ENCODE assay signal across 8 cellular contexts in the genomic region with DNA sequence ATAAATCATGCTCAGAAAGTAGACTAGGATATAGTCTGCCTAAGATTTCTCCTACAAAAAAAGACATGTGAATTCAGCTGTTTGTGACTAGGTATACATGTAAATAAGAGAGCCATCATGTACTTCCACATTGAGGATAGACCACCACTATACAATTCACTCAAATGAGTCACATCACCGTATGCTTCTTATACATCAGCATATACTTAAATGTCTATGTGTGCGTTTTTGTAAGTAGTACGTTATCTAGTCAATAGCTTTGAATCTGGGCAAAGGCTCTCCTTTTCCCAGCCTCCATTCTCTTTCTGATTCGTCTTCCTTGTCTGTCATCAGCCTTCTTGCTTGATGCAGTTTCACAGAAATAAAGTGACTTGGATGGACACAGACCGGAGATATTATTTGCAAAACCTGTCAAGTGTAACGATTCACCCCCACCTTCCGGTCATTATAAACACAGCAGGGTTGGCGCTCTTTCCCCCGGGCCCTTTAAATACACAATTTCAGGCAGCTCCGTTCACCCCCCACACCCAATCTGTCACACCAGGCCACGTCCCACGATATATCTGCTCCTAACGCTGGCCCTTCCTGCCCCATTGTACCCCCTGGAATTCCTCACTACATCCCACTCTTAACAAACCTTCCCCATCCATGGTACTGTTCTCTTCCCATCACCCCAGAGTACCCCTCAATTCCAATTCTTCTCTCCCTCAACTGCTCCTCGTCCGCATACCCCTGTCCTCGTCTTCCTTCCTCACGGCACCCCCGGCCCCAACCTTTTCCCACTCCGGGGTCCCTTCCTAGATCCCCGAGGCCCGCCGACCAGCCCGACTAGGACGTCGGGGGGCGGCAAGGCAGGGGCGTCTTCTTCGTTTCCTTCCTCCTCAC. TPM values are rescaled to one million over a fixed set of nuclear protein-coding genes. Genes with fewer than 3 reads are reported as not detected.
DNase-seq lines count a peak whose midpoint lies in the region; ATAC-seq, FAIRE-seq and TF ChIP-seq lines count a peak whose summit lies in the region.

No MANE protein-coding gene starts in this region.

- peak; percentile 50 to 59 for TF ChIP-seq RAD21 in K562 (CRISPR knock-in tag; conservative IDR thresholded peaks at IDR 0.05 in 1 of 2, IDR thresholded peaks at IDR 0.05 in 1 of 2)

- CTCF ChIA-PET in K562 (lab: Yijun Ruan, JAX; ENCODE audit: low intra/inter-chr PET ratio) = interaction anchor here (0.7 to 1.1 kb wide), 2 partner anchors 86 to 97 kb away, joined by 3 read pairs; no protein-coding TSS in a partner anchor

- no peaks in the 10 kb centered on the region for H3K27me3 ChIP-seq in Loucy (ENCODE audit: insufficient read depth, low read length, poor library complexity, severe bottlenecking)
- H3K27me3 ChIP-seq in K562 (ENCODE audit: control insufficient read depth in 2 of 2, insufficient read depth in 2 of 2, low read length in 2 of 2) = no peaks in the 10 kb centered on the region
- H3K27me3 ChIP-seq in iPS-18a (ENCODE audit: control insufficient read depth, insufficient read depth, low read length) = no peaks in the 10 kb centered on the region
- H3K27me3 ChIP-seq in skeletal muscle tissue (ENCODE audit: control insufficient read depth in 3 of 3, insufficient read depth in 3 of 3, low read length in 3 of 3) = no peaks in the 10 kb centered on the region

- H3K9ac ChIP-seq in Loucy (ENCODE audit: low read depth, low read length, poor library complexity, severe bottlenecking) (peak overlapping the region; percentile 96), K562 (ENCODE audit: insufficient read depth in 1 of 2, low read depth in 2 of 2, low read length in 2 of 2) (peak overlapping the region; percentile 87 to 98), iPS-18a (ENCODE audit: low read length) (peak overlapping the region; percentile 81), skeletal muscle tissue (ENCODE audit: low read depth in 1 of 3, low read length in 3 of 3) (peak overlapping the region; percentile 95 to 97 (median 95))

- H3K27ac ChIP-seq in K562 (ENCODE audit: extremely low read depth, low read depth, low read length) (peak overlapping the region; percentile 94), iPS-18a (ENCODE audit: low read length) (no peak overlapping the region), skeletal muscle tissue (ENCODE audit: low read depth, low read length) (peak overlapping the region; percentile 98)

- H3K79me2 ChIP-seq in Loucy (ENCODE audit: insufficient read depth, low read length) (peaks cover 25% of the 10 kb centered on the region), K562 (ENCODE audit: control insufficient read depth, insufficient read depth, low read length) (peaks cover 41% of the 10 kb centered on the region)

- peak; percentile 27; the same call in 1 of the 2 replicates for TF ChIP-seq CTCF in Loucy (conservative IDR thresholded peaks at IDR 0.05; ENCODE audit: low read length)
- TF ChIP-seq CTCF in K562 (IDR thresholded peaks at IDR 0.05 in 2 of 3, conservative IDR thresholded peaks at IDR 0.05 in 1 of 3; ENCODE audit: insufficient read depth in 2 of 3, low read depth in 1 of 3, low read length in 3 of 3) = peak; percentile 58 to 76 (median 65)

- DNase-seq in D341Med (ENCODE audit: low spot score) (peak; percentile 63), T-helper 1 cell (peak in 4 of 5 donors; percentile 11 to 71 (median 22)), K562 (ENCODE audit: extremely low read depth in 1 of 4, low spot score in 3 of 4) (peak; percentile 70 to 84 (median 77))

- intact Hi-C loops in K562 (cut with micrococcal nuclease) = loop anchor here (1.0 to 10.0 kb wide), 3 partner anchors 86 to 256 kb away; partner anchors contain the start of gene PRRC2C

- peak; percentile 58 for FAIRE-seq in K562 (lab: Jason Lieb, UNC)

- H3F3A ChIP-seq in Loucy (ENCODE audit: low read depth) = no peaks in the 10 kb centered on the region

- in situ Hi-C loops in K562 (cut with MboI) = no loop called here

- H3K4me3 ChIP-seq in Loucy (ENCODE audit: low read length, poor library complexity, severe bottlenecking) (peak overlapping the region; percentile 96), K562 (peak overlapping the region; percentile 92), iPS-18a (ENCODE audit: low read length) (peak overlapping the region; percentile 83), skeletal muscle tissue (ENCODE audit: low read length in 3 of 3) (peak overlapping the region; percentile 90 to 97 (median 96))

- BruUV-seq in K562 (replicated peaks; lab: Mats Ljungman, UMichigan) = TSS peak; percentile 64

- H3K36me3 ChIP-seq in Loucy (ENCODE audit: insufficient read depth, low read length) = no peaks in the 10 kb centered on the region
- peaks cover 22% of the 10 kb centered on the region; the same call in 1 of the 3 replicates for H3K36me3 ChIP-seq in K562 (ENCODE audit: control insufficient read depth, insufficient read depth, low read length)
- no peaks in the 10 kb centered on the region for H3K36me3 ChIP-seq in iPS-18a (ENCODE audit: control insufficient read depth, low read depth, low read length)
- H3K36me3 ChIP-seq in skeletal muscle tissue (ENCODE audit: control insufficient read depth in 3 of 3, insufficient read depth in 3 of 3, low read length in 3 of 3) = peaks cover 5 to 17% (median 9%) of the 10 kb centered on the region in 3 donors

- peak; percentile 41; the same call in 1 of the 2 replicates for TF ChIP-seq EP300 in K562 (IDR thresholded peaks at IDR 0.05; ENCODE audit: low read length)

- H3K9me3 ChIP-seq in Loucy (ENCODE audit: insufficient read depth, low read depth, low read length) (no peaks in the 10 kb centered on the region), K562 (replicated peaks; ENCODE audit: control insufficient read depth, insufficient read depth, low read depth, low read length) (no peaks in the 10 kb centered on the region), iPS-18a (ENCODE audit: control insufficient read depth, low read depth, low read length) (no peaks in the 10 kb centered on the region), skeletal muscle tissue (ENCODE audit: control insufficient read depth in 3 of 3, low read length in 3 of 3) (no peaks in the 10 kb centered on the region)

- H3K4me2 ChIP-seq in Loucy (ENCODE audit: low read depth, low read length, poor library complexity, severe bottlenecking) (peak overlapping the region; percentile 81), K562 (ENCODE audit: insufficient read depth, low read length) (peak overlapping the region; percentile 98)

- H3K9me1 ChIP-seq in K562 (ENCODE audit: control insufficient read depth, insufficient read depth, low read length) = no peaks in the 10 kb centered on the region

- ATAC-seq in GM21717 (IDR thresholded peaks at IDR 0.05; ENCODE audit: unreplicated experiment) (peak; percentile 10), K562 (peak; percentile 78), GM18517 (IDR thresholded peaks at IDR 0.05; ENCODE audit: unreplicated experiment) (no peak)

- peaks cover 35% of the 10 kb centered on the region for H3K4me1 ChIP-seq in Loucy (ENCODE audit: insufficient read depth, low read length, poor library complexity, severe bottlenecking)
- H3K4me1 ChIP-seq in K562 (replicated peaks in 1 of 2; ENCODE audit: control insufficient read depth in 2 of 2, insufficient read depth in 2 of 2, low read length in 2 of 2) = peaks cover 12 to 27% of the 10 kb centered on the region in 2 experiments; a peak in 4 of 5 replicates
- H3K4me1 ChIP-seq in iPS-18a (ENCODE audit: control insufficient read depth, low read depth, low read length) = peaks cover 15% of the 10 kb centered on the region
- H3K4me1 ChIP-seq in skeletal muscle tissue (ENCODE audit: control insufficient read depth in 3 of 3, insufficient read depth in 3 of 3, low read length in 3 of 3) = peaks cover 20 to 26% (median 21%) of the 10 kb centered on the region in 3 donors

- H3K9me2 ChIP-seq in Loucy (replicated peaks; ENCODE audit: low read depth, low read length) = no peaks in the 10 kb centered on the region

- under 1% methylated on average over 28 of the region's 28 CpGs for WGBS in K562 (ENCODE audit: insufficient coverage, low coverage, missing lambda C conversion rate)

- H4K20me1 ChIP-seq in Loucy (ENCODE audit: insufficient read depth, low read length, poor library complexity, severe bottlenecking) (peaks cover 3% of the 10 kb centered on the region), K562 (replicated peaks; ENCODE audit: control insufficient read depth, insufficient read depth, low read length) (no peaks in the 10 kb centered on the region)

- TF ChIP-seq POLR2A in K562 (conservative IDR thresholded peaks at IDR 0.05) = no peak

- H2AFZ ChIP-seq in Loucy (ENCODE audit: low read length) = peak overlapping the region; percentile 84
- peak overlapping the region; percentile 99 for H2AFZ ChIP-seq in K562 (ENCODE audit: low read depth, low read length)

- POLR2A ChIA-PET in K562 (lab: Yijun Ruan, JAX) = interaction anchor here (0.6 to 4.6 kb wide), 7 partner anchors 10 to 252 kb away, joined by 3 to 31 read pairs (median 5); no protein-coding TSS in a partner anchor

RNA-seq across cellular contexts. Expression of gene VAMP4, which starts 0.6 kb away (rescaled TPM):
- 3.1 and 14.9 TPM in 2 replicates for total RNA-seq in K562 (2011; cell fraction: chromatin; rRNA removed; ENCODE audit: low replicate concordance)
- total RNA-seq in K562 (2011; cell fraction: nucleolus; rRNA removed) = 2.2 and 2.4 TPM in 2 replicates
- total RNA-seq in K562 (2011; cell fraction: nucleoplasm; rRNA removed) = 6.6 and 16.6 TPM in 2 replicates
- total RNA-seq in K562 (2014; rRNA removed) (5.1 and 6.5 TPM in 2 replicates), K562 (2014; rRNA removed; fragmentation: Illumina TruSeq; extraction: Trizol) (12.3 and 14.7 TPM in 2 replicates), K562 (2015; rRNA removed; fragmentation: Illumina TruSeq; extraction: Trizol) (10.0 and 11.1 TPM in 2 replicates), K562 (2021) (12.3 and 13.7 TPM in 2 replicates), skeletal muscle tissue (3.7 TPM)
- polyA plus RNA-seq in K562 (2011; rRNA removed) (12.5 and 21.4 TPM in 2 replicates), K562 (2014; fragmentation: Illumina TruSeq; extraction: Trizol) (12.4 and 14.0 TPM in 2 replicates), K562 (2014; fragmentation: Nextera tagmentation; extraction: Ambion mirVana) (1 to 10 TPM; 3.3 to 4.1 TPM), K562 (2014; rRNA removed) (11.4 and 11.9 TPM in 2 replicates)
- polyA plus RNA-seq in K562 (2011; cell fraction: cytosol; rRNA removed) = 2.5 and 4.6 TPM in 2 replicates
- polyA plus RNA-seq in K562 (2011; cell fraction: nucleus; rRNA removed) = 10.3 and 12.6 TPM in 2 replicates
- 12.7 and 15.1 TPM in 2 replicates for polyA plus RNA-seq in K562 (2012)
- 11.1 and 11.3 TPM in 2 replicates for polyA minus RNA-seq in K562 (2011; rRNA and poly(A)+ RNA removed)
- polyA minus RNA-seq in K562 (2011; cell fraction: cytosol; rRNA and poly(A)+ RNA removed) = 7.7 and 8.4 TPM in 2 replicates
- polyA minus RNA-seq in K562 (2011; cell fraction: nucleus; rRNA and poly(A)+ RNA removed) = 4.6 and 7.4 TPM in 2 replicates

RNA-seq across cellular contexts. Expression of gene METTL13, which starts 40.2 kb away (rescaled TPM):
- total RNA-seq in K562 (2011; cell fraction: chromatin; rRNA removed; ENCODE audit: low replicate concordance) = 47.4 and 58.7 TPM in 2 replicates
- total RNA-seq in K562 (2011; cell fraction: nucleolus; rRNA removed) = 46.6 and 59.0 TPM in 2 replicates
- 42.7 and 43.7 TPM in 2 replicates for total RNA-seq in K562 (2011; cell fraction: nucleoplasm; rRNA removed)
- total RNA-seq in K562 (2014; rRNA removed) = 49.3 and 65.1 TPM in 2 replicates
- 46.2 and 51.9 TPM in 2 replicates for total RNA-seq in K562 (2014; rRNA removed; fragmentation: Illumina TruSeq; extraction: Trizol)
- total RNA-seq in K562 (2015; rRNA removed; fragmentation: Illumina TruSeq; extraction: Trizol) = 50.5 and 54.9 TPM in 2 replicates
- total RNA-seq in K562 (2021) = 54.9 and 62.0 TPM in 2 replicates
- polyA plus RNA-seq in K562 (2011; rRNA removed) = 53.5 and 70.9 TPM in 2 replicates
- 49.3 and 54.9 TPM in 2 replicates for polyA plus RNA-seq in K562 (2011; cell fraction: cytosol; rRNA removed)
- polyA plus RNA-seq in K562 (2011; cell fraction: nucleus; rRNA removed) = 39.0 and 45.5 TPM in 2 replicates
- polyA plus RNA-seq in K562 (2012) = 35.2 and 62.5 TPM in 2 replicates
- polyA plus RNA-seq in K562 (2014; fragmentation: Illumina TruSeq; extraction: Trizol) = 61.3 and 78.9 TPM in 2 replicates
- polyA plus RNA-seq in K562 (2014; fragmentation: Nextera tagmentation; extraction: Ambion mirVana) = 10 to 100 TPM; 18.9 to 23.4 TPM
- 55.2 and 59.7 TPM in 2 replicates for polyA plus RNA-seq in K562 (2014; rRNA removed)
- polyA minus RNA-seq in K562 (2011; rRNA and poly(A)+ RNA removed) = 75.6 and 111 TPM in 2 replicates
- polyA minus RNA-seq in K562 (2011; cell fraction: cytosol; rRNA and poly(A)+ RNA removed) = 36.8 and 46.1 TPM in 2 replicates
- 26.3 and 31.2 TPM in 2 replicates for polyA minus RNA-seq in K562 (2011; cell fraction: nucleus; rRNA and poly(A)+ RNA removed)
- total RNA-seq in skeletal muscle tissue = 11.0 TPM

Comparison
In these comparisons a context has a peak if more than half of its experiments do, and no peak if none do; other contexts are left out.
1. DNase-seq: peak in every context shown above with its lines; median percentile 77 in K562; 63 in D341Med; 22 in T-helper 1 cell.